1 cellular context compared by ENCODE assay signal in the genomic region with DNA sequence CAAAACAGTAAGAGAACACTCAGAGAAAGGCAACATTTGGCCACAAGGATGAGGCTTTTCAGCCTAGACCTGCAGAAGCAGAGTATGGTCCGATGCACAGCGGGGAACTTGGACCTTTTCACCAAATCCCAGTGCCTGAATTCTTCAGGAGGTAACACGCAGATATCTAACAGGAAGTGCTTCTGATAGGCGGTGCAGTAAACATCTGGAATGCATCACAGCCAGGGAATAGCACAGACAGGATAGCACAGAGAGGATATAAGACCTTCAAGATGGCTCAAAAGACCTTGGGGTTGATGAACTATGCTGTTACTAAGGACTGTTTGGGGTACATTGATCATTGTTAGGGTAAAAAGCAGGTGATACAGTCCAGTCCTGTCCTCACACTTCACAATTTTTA.
TF ChIP-seq lines count a peak whose summit lies in the region.

No MANE protein-coding gene starts in this region.

TF ChIP-seq in H1, 55 proteins besides CTCF, POLR2A, EP300 and RAD21:
- TF ChIP-seq SP4 (IDR thresholded peaks at IDR 0.05; ENCODE audit: low read length) (no peak), SIX5 (IDR thresholded peaks at IDR 0.05; ENCODE audit: low read depth, low read length) (no peak)
